In the genomic region with DNA sequence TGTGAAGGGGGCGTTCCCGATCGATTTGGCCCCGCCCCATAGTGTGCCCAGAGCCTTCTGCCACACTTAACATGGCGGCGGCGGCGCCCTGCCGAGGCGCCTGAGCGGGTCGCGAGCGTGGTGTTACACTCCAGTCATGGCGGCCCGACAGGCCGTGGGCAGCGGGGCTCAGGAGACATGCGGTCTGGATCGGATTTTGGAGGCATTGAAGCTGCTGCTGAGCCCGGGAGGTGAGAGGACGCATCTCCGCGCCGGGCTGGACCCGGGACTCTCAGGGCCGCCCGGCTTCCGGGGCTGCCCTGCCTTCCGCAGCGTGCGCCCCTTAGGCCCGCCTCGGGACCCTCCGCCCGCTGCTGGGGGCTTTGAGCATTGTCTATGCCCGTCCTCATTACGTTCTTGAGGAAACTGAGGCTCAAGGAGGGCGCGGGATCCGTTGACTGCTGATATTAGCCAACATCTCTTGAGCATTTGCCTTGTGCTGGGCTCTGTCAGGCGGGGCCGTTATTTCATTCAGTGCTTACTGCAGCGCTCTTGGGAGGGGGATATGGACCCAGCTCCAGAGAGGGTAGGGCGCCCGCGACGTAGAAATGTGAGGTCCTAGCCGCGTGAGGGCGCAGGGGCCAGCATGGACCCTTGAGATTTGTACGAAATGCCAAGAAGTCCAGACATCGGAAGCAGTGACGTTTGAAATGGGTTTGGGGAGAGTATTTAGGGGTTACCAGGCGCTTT, we compare ENCODE assay signal across 8 cellular contexts. TPM values are rescaled to one million over a fixed set of nuclear protein-coding genes. Genes with fewer than 3 reads are reported as not detected.
DNase-seq lines count a peak whose midpoint lies in the region; ATAC-seq and TF ChIP-seq lines count a peak whose summit lies in the region.

Gene TANGO6, plus strand, starts transcription at position 50 of the 729 bp plus-strand sequence. Its CDS starts 87 bp downstream, at position 137.

- peaks cover 0 to 6% of the 10 kb centered on the region in 2 donors for H3K36me3 Mint-ChIP-seq in CD14-positive monocyte

- DNase-seq in CD14-positive monocyte (ENCODE audit: low spot score) = peak; percentile 78
- DNase-seq in NCI-H82 (lab: John Stamatoyannopoulos, UW) = peak; percentile 91
- DNase-seq in activated CD4-positive, alpha-beta T cell treated with anti-CD3 and anti-CD28 coated beads, Interleukin-2, amount 50 U/mL, for 48 hours = peak; percentile 95 to 96
- peak; percentile 64 to 97 for DNase-seq in lower leg skin (ENCODE audit: low spot score in 2 of 2)
- peak; percentile 70 to 97 (median 84) for DNase-seq in stimulated activated CD4-positive, alpha-beta T cell treated with anti-CD3 and anti-CD28 coated beads, TNF-alpha, amount 100 ng/mL, for 1 hour (ENCODE audit: low read depth in 3 of 3, low spot score in 1 of 3)

- H3K4me1 Mint-ChIP-seq in CD14-positive monocyte = peaks cover 22% of the 10 kb centered on the region

- TF ChIP-seq POLR2A in lower leg skin (IDR thresholded peaks at IDR 0.05) = no peak

- H3K4me1 ChIP-seq in duodenal mucosa (ENCODE audit: control insufficient read depth in 1 of 2, insufficient read depth in 2 of 2, low read length in 2 of 2) = peaks cover 6 to 7% of the 10 kb centered on the region in 2 donors

- H3K4me3 ChIP-seq in duodenal mucosa (ENCODE audit: low read depth in 1 of 2, low read length in 2 of 2) (peak within 1 kb of the TSS; percentile 90 to 95), lower leg skin (ENCODE audit: low read depth, poor library complexity, severe bottlenecking) (peak within 1 kb of the TSS; percentile 90)

- H3K9ac ChIP-seq in duodenal mucosa (ENCODE audit: low read depth in 1 of 2, low read length in 2 of 2) = peak within 1 kb of the TSS; percentile 75 to 84

- H3K27me3 Mint-ChIP-seq in CD14-positive monocyte (ENCODE audit: low read depth in 3 of 3) = peaks cover 5 to 19% (median 6%) of the 10 kb centered on the region in 3 donors

- no peaks in the 10 kb centered on the region for H3K9me3 Mint-ChIP-seq in CD14-positive monocyte

- ATAC-seq in GM19372 (IDR thresholded peaks at IDR 0.05; ENCODE audit: low read depth, unreplicated experiment) (peak; percentile 85), HG03565 (IDR thresholded peaks at IDR 0.05; ENCODE audit: unreplicated experiment) (peak; percentile 75)

- intact Hi-C loops in CD14-positive monocyte (cut with micrococcal nuclease) = loop anchor here (2.0 to 10.0 kb wide), 2 partner anchors 309 to 315 kb away; partner anchors contain the start of gene ZFP90 (in 1 of the 2)
- intact Hi-C loops in lower leg skin (cut with DNase I; ENCODE audit: low total_unique reads) = loop anchor here (10.0 kb wide), 1 partner anchor 281 kb away; no protein-coding TSS in a partner anchor

- no peaks in the 10 kb centered on the region for H3K9me3 ChIP-seq in duodenal mucosa (ENCODE audit: control insufficient read depth in 1 of 2, low read length in 2 of 2)

- peak within 1 kb of the TSS; percentile 91 to 97 for H3K4me3 Mint-ChIP-seq in CD14-positive monocyte

- peak within 1 kb of the TSS; percentile 26 for H3K27ac ChIP-seq in duodenal mucosa (ENCODE audit: low read depth, low read length)

- H3K36me3 ChIP-seq in duodenal mucosa (ENCODE audit: control insufficient read depth in 1 of 2, insufficient read depth in 2 of 2, low read length in 2 of 2) = no peaks in the 10 kb centered on the region

- WGBS in lower leg skin, 2 donors = 0% methylated on average over 33 to 40 of the region's 55 CpGs

- TF ChIP-seq CTCF in CD14-positive monocyte (IDR thresholded peaks at IDR 0.05) (no peak), lower leg skin (IDR thresholded peaks at IDR 0.05) (no peak)

- H3K27ac Mint-ChIP-seq in CD14-positive monocyte = peak within 1 kb of the TSS; percentile 80 to 92 (median 90)

- H3K27me3 ChIP-seq in duodenal mucosa (ENCODE audit: control insufficient read depth in 1 of 2, insufficient read depth in 2 of 2, low read length in 2 of 2) = no peaks in the 10 kb centered on the region

RNA-seq across cellular contexts. Expression of gene TANGO6, which starts in this region (rescaled TPM):
- 1 to 10 TPM; 6.5 to 7.3 TPM for polyA plus RNA-seq in CD14-positive monocyte
- total RNA-seq in lower leg skin = 10 to 100 TPM in 1 of 4 donors, 1 to 10 TPM in 3; 7.9 to 17.0 (median 8.6) TPM

Comparison
In these comparisons a context has a peak if more than half of its experiments do, and no peak if none do; other contexts are left out.
1. Peak in every context shown above with its lines: DNase-seq, ATAC-seq, H3K4me3 ChIP-seq and H3K27ac ChIP-seq.